23 cellular contexts compared by ENCODE assay signal in the genomic region with DNA sequence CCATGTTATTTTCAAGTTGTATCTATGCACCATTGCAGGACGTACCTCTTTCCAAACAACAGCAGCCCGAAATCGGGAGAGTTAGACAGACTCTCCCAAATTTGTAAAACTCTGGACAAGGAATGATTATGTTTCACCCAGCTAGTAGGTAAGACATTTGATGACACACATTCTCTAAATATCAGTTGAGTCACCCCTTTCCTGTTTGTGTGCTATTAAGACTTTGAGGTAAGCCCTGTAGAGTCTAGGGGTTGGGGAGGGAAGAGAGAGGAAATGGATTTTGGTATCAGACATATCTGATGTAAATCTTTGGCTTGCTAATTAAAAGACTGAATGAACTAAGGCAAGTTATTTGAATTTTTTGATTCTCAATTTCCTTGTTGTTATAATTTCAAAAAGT.
DNase-seq lines count a peak whose midpoint lies in the region; ATAC-seq, FAIRE-seq and TF ChIP-seq lines count a peak whose summit lies in the region.
"Had no signal": no experiment of that assay in that cellular context is flagged by ENCODE, and none has a peak within 500 bp of the region (broad histone marks: within the 10 kb centered on the region; RNA-seq: fewer than 3 reads in every experiment).

No MANE protein-coding gene starts in this region.

- H3K9me3 ChIP-seq in effector memory CD4-positive, alpha-beta T cell (ENCODE audit: control insufficient read depth, low read length): no peaks in the 10 kb centered on the region
- H3K9me3 ChIP-seq: SJCRH30 had no signal

- no peak for ATAC-seq in GM21423 (IDR thresholded peaks at IDR 0.05; ENCODE audit: unreplicated experiment)
- ATAC-seq: GM12878, GM23338, HCT116 had no signal

- H3K36me3 ChIP-seq in effector memory CD4-positive, alpha-beta T cell (ENCODE audit: control insufficient read depth, insufficient read depth, low read length): no peaks in the 10 kb centered on the region
- H3K36me3 ChIP-seq: SJCRH30 had no signal

- peak; percentile 57 for DNase-seq in HCEC 1CT
- DNase-seq in RWPE1 (ENCODE audit: low spot score): peak; percentile 16
- DNase-seq in fibroblast of mammary gland (ENCODE audit: low read depth): peak; percentile 29
- DNase-seq in urothelium cell line (ENCODE audit: low spot score): peak; percentile 11
- no peak for DNase-seq in SW480 (ENCODE audit: low spot score)
- no peak for DNase-seq in effector memory CD4-positive, alpha-beta T cell
- DNase-seq: ACHN; C1 segment of cervical spinal cord; CD8-positive, alpha-beta memory T cell; DMS79 treated with DMSO at 0.1 percent for 48 hours; GF-D8; KBM-7; NCI-H1417 treated with DMSO at 0.1 percent for 48 hours; NCI-H1930; NCI-H345; NCI-H526; PC-9; SJCRH30 had no signal

- CTCF ChIA-PET in RWPE1 (lab: Yijun Ruan, JAX): interaction anchor here (0.5 kb wide), 1 partner anchor 19 kb away, joined by 3 read pairs; no protein-coding TSS in a partner anchor

- no peaks in the 10 kb centered on the region for H3K27me3 ChIP-seq in effector memory CD4-positive, alpha-beta T cell (replicated peaks; ENCODE audit: control insufficient read depth, insufficient read depth, low read length, poor library complexity, severe bottlenecking)
- H3K27me3 ChIP-seq: SJCRH30 had no signal

- TF ChIP-seq CTCF in RWPE1 (conservative IDR thresholded peaks at IDR 0.05; ENCODE audit: low read depth) (no peak), fibroblast of mammary gland (conservative IDR thresholded peaks at IDR 0.05; ENCODE audit: control insufficient read depth, insufficient read depth, low read depth, low read length) (no peak)

- FAIRE-seq in urothelium cell line (lab: Jason Lieb, UNC): peak; percentile 5
- FAIRE-seq: D721Med, GM12878 had no signal

- H3K27ac ChIP-seq in RWPE1: no peak overlapping the region
- H3K27ac ChIP-seq in effector memory CD4-positive, alpha-beta T cell (ENCODE audit: insufficient read depth, low read length, poor library complexity, severe bottlenecking): no peak overlapping the region
- H3K27ac ChIP-seq: PC-9, SJCRH30 had no signal

- H3K4me3 ChIP-seq in fibroblast of mammary gland (ENCODE audit: control insufficient read depth, low read depth, low read length): no peak overlapping the region
- no peak overlapping the region for H3K4me3 ChIP-seq in effector memory CD4-positive, alpha-beta T cell (ENCODE audit: insufficient read depth, low read depth, low read length, poor library complexity, severe bottlenecking)
- H3K4me3 ChIP-seq: GM12878, GM23338, PC-9, SJCRH30 had no signal

- POLR2A ChIA-PET in RWPE1 (lab: Yijun Ruan, JAX; ENCODE audit: low non-redundant PET): no interaction called here

- no peaks in the 10 kb centered on the region for H3K4me1 ChIP-seq in effector memory CD4-positive, alpha-beta T cell (ENCODE audit: control insufficient read depth, insufficient read depth, low read length, poor library complexity, severe bottlenecking)
- H3K4me1 ChIP-seq: SJCRH30 had no signal

Comparison
In these comparisons a context has a peak if more than half of its experiments do, and no peak if none do; other contexts are left out.
1. DNase-seq: peak in HCEC 1CT (single experiment), RWPE1 (single experiment), fibroblast of mammary gland (single experiment) and urothelium cell line (single experiment); none in SW480 (single experiment) and effector memory CD4-positive, alpha-beta T cell (0 of 3).